1 cellular context compared by ENCODE assay signal in the genomic region with DNA sequence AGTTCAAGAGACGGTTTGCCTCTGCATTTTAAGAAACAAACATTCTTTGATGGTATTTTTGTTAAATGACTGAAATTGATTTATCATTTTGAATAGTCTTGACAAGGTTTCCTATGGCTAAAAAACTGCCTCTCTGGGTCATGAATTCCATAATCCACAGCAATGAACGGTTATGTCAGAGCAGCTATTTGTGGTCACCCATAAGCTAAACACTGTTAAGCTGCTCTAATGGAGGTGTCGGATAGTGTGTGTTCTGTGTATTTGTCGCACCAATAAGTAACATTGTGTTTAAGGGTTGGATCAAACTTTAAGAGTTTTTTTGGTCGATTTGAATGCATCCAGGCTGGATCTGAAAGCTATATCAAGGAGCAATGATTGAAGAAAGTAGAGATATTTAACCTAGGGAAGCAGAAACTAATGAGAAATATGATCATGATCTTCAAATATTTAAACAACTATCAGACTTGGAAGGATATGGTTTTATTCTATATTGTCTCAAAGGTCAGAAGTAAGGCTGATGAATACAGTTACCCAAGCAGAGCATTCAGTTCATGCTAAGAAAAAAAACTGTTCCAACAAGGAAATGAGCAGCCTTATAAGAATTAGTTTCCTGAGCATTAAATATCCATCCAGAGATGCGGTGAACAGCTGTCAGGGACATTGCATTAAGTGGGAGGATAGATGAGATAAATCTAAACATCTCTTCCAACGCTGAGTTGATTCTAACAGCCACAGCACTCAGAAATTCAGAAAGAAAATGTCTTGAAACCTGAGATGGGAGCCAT.
TF ChIP-seq lines count a peak whose summit lies in the region.

No MANE protein-coding gene starts in this region.

TF ChIP-seq in IMR-90, 13 proteins besides CTCF, POLR2A, EP300 and RAD21:
- TF ChIP-seq CHD1 (IDR thresholded peaks at IDR 0.05; ENCODE audit: low read depth, low read length): no peak
- TF ChIP-seq ELK1 (IDR thresholded peaks at IDR 0.05; ENCODE audit: borderline replicate concordance, low read depth, low read length): no peak
- no peak for TF ChIP-seq FOS (IDR thresholded peaks at IDR 0.05; ENCODE audit: low read depth, low read length)
- no peak for TF ChIP-seq NFE2L2 (IDR thresholded peaks at IDR 0.05; ENCODE audit: low read depth, low read length)
- TF ChIP-seq CEBPB (IDR thresholded peaks at IDR 0.05; ENCODE audit: low read depth, low read length): no peak
- TF ChIP-seq MXI1 (IDR thresholded peaks at IDR 0.05; ENCODE audit: borderline replicate concordance, low read depth, low read length): no peak
- no peak for TF ChIP-seq RCOR1 (IDR thresholded peaks at IDR 0.05; ENCODE audit: insufficient replicate concordance, low read length)
- TF ChIP-seq MAFK (IDR thresholded peaks at IDR 0.05; ENCODE audit: low read depth, low read length): no peak
- TF ChIP-seq RFX5 (IDR thresholded peaks at IDR 0.05; ENCODE audit: low read depth, low read length): no peak
- no peak for TF ChIP-seq BHLHE40 (IDR thresholded peaks at IDR 0.05; ENCODE audit: low read depth, low read length)
- no peak for TF ChIP-seq SMC3 (IDR thresholded peaks at IDR 0.05; ENCODE audit: low read depth, low read length)
- no peak for TF ChIP-seq USF2 (IDR thresholded peaks at IDR 0.05; ENCODE audit: low read depth, low read length)
- no peak for TF ChIP-seq MAZ (IDR thresholded peaks at IDR 0.05; ENCODE audit: borderline replicate concordance, low read depth, low read length)
